ENCODE assay signal across 16 cellular contexts in genomic region chr13:50119593-50119992, GRCh38.
A peak's percentile ranks its signal among the peaks of the same experiment; 100 is the strongest.
DNase-seq lines count a peak whose midpoint lies in the region; ATAC-seq and TF ChIP-seq lines count a peak whose summit lies in the region.
"Had no signal": no experiment of that assay in that cellular context is flagged by ENCODE, and none has a peak within 500 bp of the region (broad histone marks: within the 10 kb centered on the region; RNA-seq: fewer than 3 reads in every experiment).

No MANE protein-coding gene starts in this region.

- H3K4me1 ChIP-seq in CD4-positive, CD25-positive, alpha-beta regulatory T cell (ENCODE audit: control insufficient read depth, insufficient read depth, low read length, poor library complexity, severe bottlenecking): peaks cover 43% of the 10 kb centered on the region
- peaks cover 41% of the 10 kb centered on the region for H3K4me1 ChIP-seq in Loucy (ENCODE audit: insufficient read depth, low read length, poor library complexity, severe bottlenecking)

- H3K9me2 ChIP-seq in Loucy (replicated peaks; ENCODE audit: low read depth, low read length): no peaks in the 10 kb centered on the region

- peak in 1 of 3 donors; percentile 13 for DNase-seq in CD4-positive, CD25-positive, alpha-beta regulatory T cell
- DNase-seq in SIG-M5 treated with dmso at 0.1 percent for 504 hours (lab: John Stamatoyannopoulos, UW; ENCODE audit: unreplicated experiment): peak; percentile 34
- no peak for DNase-seq in endothelial cell (ENCODE audit: low spot score)
- DNase-seq in activated CD8-positive, alpha-beta T cell treated with anti-CD3 and anti-CD28 coated beads for 36 hours: no peak
- no peak for DNase-seq in T-cell
- DNase-seq in mesothelial cell of epicardium (ENCODE audit: low spot score in 2 of 2, unreplicated experiment in 2 of 2): no peak
- DNase-seq: activated gamma-delta T cell treated with Interleukin-2 at 50 U/mL for 16 hours; DND-41; left colon; NCI-H345; PC-3; stimulated activated CD4-positive, alpha-beta T cell treated with anti-CD3 and anti-CD28 coated beads, Interleukin-2, amount 100 ng/mL, for 48 hours; SW 1271 had no signal

- POLR2A ChIA-PET in activated CD8-positive, alpha-beta T cell treated with anti-CD3 and anti-CD28 coated beads for 36 hours (lab: Charles Lee): interaction anchor here (1.4 kb wide), 1 partner anchor 38 kb away, joined by 3 read pairs; no protein-coding TSS in a partner anchor
- POLR2A ChIA-PET in T-cell (lab: Charles Lee): interaction anchor here (0.5 to 1.5 kb wide), 4 partner anchors 13 to 334 kb away, joined by 3 to 11 read pairs (median 6); no protein-coding TSS in a partner anchor

- no peak overlapping the region for H3K9ac ChIP-seq in Loucy (ENCODE audit: low read depth, low read length, poor library complexity, severe bottlenecking)

- peaks cover 24% of the 10 kb centered on the region for H4K20me1 ChIP-seq in Loucy (ENCODE audit: insufficient read depth, low read length, poor library complexity, severe bottlenecking)

- H2AFZ ChIP-seq in Loucy (ENCODE audit: low read length): no peak overlapping the region

- no peaks in the 10 kb centered on the region for H3K9me3 Mint-ChIP-seq in CD4-positive, CD25-positive, alpha-beta regulatory T cell
- no peaks in the 10 kb centered on the region for H3K9me3 Mint-ChIP-seq in dendritic cell treated with granulocyte-macrophage colony-stimulating factor and Interleukin-4, amounts not matched to agents 40 ng/mL and 50 ng/mL, for 4 days
- no peaks in the 10 kb centered on the region for H3K9me3 Mint-ChIP-seq in endothelial cell (ENCODE audit: unreplicated experiment)
- H3K9me3 Mint-ChIP-seq in activated CD8-positive, alpha-beta T cell treated with anti-CD3 and anti-CD28 coated beads for 36 hours: no peaks in the 10 kb centered on the region
- H3K9me3 Mint-ChIP-seq in T-cell: no peaks in the 10 kb centered on the region
- no peaks in the 10 kb centered on the region for H3K9me3 Mint-ChIP-seq in mesothelial cell of epicardium

- H3K4me2 ChIP-seq in Loucy (ENCODE audit: low read depth, low read length, poor library complexity, severe bottlenecking): peak overlapping the region; percentile 8

- H3K27ac Mint-ChIP-seq in CD4-positive, CD25-positive, alpha-beta regulatory T cell: peak overlapping the region in 1 of 3 donors; percentile 45
- H3K27ac Mint-ChIP-seq in dendritic cell treated with granulocyte-macrophage colony-stimulating factor and Interleukin-4, amounts not matched to agents 40 ng/mL and 50 ng/mL, for 4 days: peak overlapping the region; percentile 30
- H3K27ac Mint-ChIP-seq in endothelial cell (ENCODE audit: unreplicated experiment) (no peak overlapping the region), T-cell (no peak overlapping the region), mesothelial cell of epicardium (no peak overlapping the region)
- H3K27ac Mint-ChIP-seq in activated CD8-positive, alpha-beta T cell treated with anti-CD3 and anti-CD28 coated beads for 36 hours: no peak overlapping the region

- no peaks in the 10 kb centered on the region for H3K27me3 ChIP-seq in CD4-positive, CD25-positive, alpha-beta regulatory T cell (ENCODE audit: control insufficient read depth, insufficient read depth, low read length)
- H3K27me3 ChIP-seq in Loucy (ENCODE audit: insufficient read depth, low read length, poor library complexity, severe bottlenecking): no peaks in the 10 kb centered on the region
- H3K27me3 ChIP-seq: ascending aorta had no signal

- CTCF ChIA-PET in activated CD8-positive, alpha-beta T cell treated with anti-CD3 and anti-CD28 coated beads for 36 hours (lab: Charles Lee): no interaction called here
- CTCF ChIA-PET in T-cell (lab: Charles Lee): interaction anchor here in 1 of 2 donors (1.0 to 1.4 kb wide), 3 partner anchors 34 to 145 kb away, joined by 3 to 5 read pairs (median 3); partner anchors contain the start of gene TRIM13

- intact Hi-C loops in dendritic cell treated with granulocyte-macrophage colony-stimulating factor and Interleukin-4, amounts not matched to agents 40 ng/mL and 50 ng/mL, for 4 days (cut with micrococcal nuclease): no loop called here
- intact Hi-C loops in activated CD8-positive, alpha-beta T cell treated with anti-CD3 and anti-CD28 coated beads for 36 hours (cut with micrococcal nuclease): no loop called here

- no peaks in the 10 kb centered on the region for H3K36me3 Mint-ChIP-seq in CD4-positive, CD25-positive, alpha-beta regulatory T cell
- H3K36me3 Mint-ChIP-seq in dendritic cell treated with granulocyte-macrophage colony-stimulating factor and Interleukin-4, amounts not matched to agents 40 ng/mL and 50 ng/mL, for 4 days (ENCODE audit: low read depth): peaks cover 20% of the 10 kb centered on the region
- H3K36me3 Mint-ChIP-seq in endothelial cell (ENCODE audit: low read depth, unreplicated experiment) (no peaks in the 10 kb centered on the region), T-cell (peaks cover 5% of the 10 kb centered on the region), mesothelial cell of epicardium (no peaks in the 10 kb centered on the region)
- H3K36me3 Mint-ChIP-seq in activated CD8-positive, alpha-beta T cell treated with anti-CD3 and anti-CD28 coated beads for 36 hours (ENCODE audit: low read depth): peaks cover 2% of the 10 kb centered on the region

- H3F3A ChIP-seq in Loucy (ENCODE audit: low read depth): no peaks in the 10 kb centered on the region

- peak overlapping the region; percentile 11 for H3K4me3 ChIP-seq in CD4-positive, CD25-positive, alpha-beta regulatory T cell (ENCODE audit: low read depth, low read length)
- no peak overlapping the region for H3K4me3 ChIP-seq in Loucy (ENCODE audit: low read length, poor library complexity, severe bottlenecking)
- H3K4me3 ChIP-seq: ascending aorta had no signal

- no peak for ATAC-seq in CD4-positive, CD25-positive, alpha-beta regulatory T cell (ENCODE audit: low read depth in 2 of 2)
- no peak for ATAC-seq in activated CD8-positive, alpha-beta T cell treated with anti-CD3 and anti-CD28 coated beads for 36 hours
- no peak for ATAC-seq in T-cell (replicated peaks in 1 of 4)
- ATAC-seq: left colon, PC-3 had no signal

- no peaks in the 10 kb centered on the region for H3K27me3 Mint-ChIP-seq in CD4-positive, CD25-positive, alpha-beta regulatory T cell
- no peaks in the 10 kb centered on the region for H3K27me3 Mint-ChIP-seq in dendritic cell treated with granulocyte-macrophage colony-stimulating factor and Interleukin-4, amounts not matched to agents 40 ng/mL and 50 ng/mL, for 4 days
- H3K27me3 Mint-ChIP-seq in endothelial cell (ENCODE audit: unreplicated experiment): peaks cover 9% of the 10 kb centered on the region
- H3K27me3 Mint-ChIP-seq in activated CD8-positive, alpha-beta T cell treated with anti-CD3 and anti-CD28 coated beads for 36 hours: no peaks in the 10 kb centered on the region
- no peaks in the 10 kb centered on the region for H3K27me3 Mint-ChIP-seq in T-cell
- peaks cover 31% of the 10 kb centered on the region for H3K27me3 Mint-ChIP-seq in mesothelial cell of epicardium (ENCODE audit: low read depth)

- peaks cover 89% of the 10 kb centered on the region for H3K79me2 ChIP-seq in Loucy (ENCODE audit: insufficient read depth, low read length)

- no peaks in the 10 kb centered on the region for H3K9me3 ChIP-seq in CD4-positive, CD25-positive, alpha-beta regulatory T cell (ENCODE audit: control insufficient read depth in 2 of 2, low read length in 2 of 2)
- H3K9me3 ChIP-seq in Loucy (ENCODE audit: insufficient read depth, low read depth, low read length): no peaks in the 10 kb centered on the region
- H3K9me3 ChIP-seq: ascending aorta had no signal

- H3K4me1 Mint-ChIP-seq in CD4-positive, CD25-positive, alpha-beta regulatory T cell: peaks cover 33 to 51% (median 34%) of the 10 kb centered on the region in 4 donors
- peaks cover 40% of the 10 kb centered on the region for H3K4me1 Mint-ChIP-seq in dendritic cell treated with granulocyte-macrophage colony-stimulating factor and Interleukin-4, amounts not matched to agents 40 ng/mL and 50 ng/mL, for 4 days (ENCODE audit: low read depth)
- H3K4me1 Mint-ChIP-seq in endothelial cell (ENCODE audit: unreplicated experiment) (peaks cover 27% of the 10 kb centered on the region), T-cell (peaks cover 25 to 46% (median 37%) of the 10 kb centered on the region in 3 donors), mesothelial cell of epicardium (peaks cover 12% of the 10 kb centered on the region)
- H3K4me1 Mint-ChIP-seq in activated CD8-positive, alpha-beta T cell treated with anti-CD3 and anti-CD28 coated beads for 36 hours (ENCODE audit: low read depth): peaks cover 28% of the 10 kb centered on the region

- H3K27ac ChIP-seq in CD4-positive, CD25-positive, alpha-beta regulatory T cell (ENCODE audit: insufficient read depth, low read length, poor library complexity, severe bottlenecking): no peak overlapping the region
- H3K27ac ChIP-seq: ascending aorta had no signal

- peaks cover 8% of the 10 kb centered on the region for H3K36me3 ChIP-seq in CD4-positive, CD25-positive, alpha-beta regulatory T cell (ENCODE audit: control insufficient read depth, insufficient read depth, low read length)
- no peaks in the 10 kb centered on the region for H3K36me3 ChIP-seq in Loucy (ENCODE audit: insufficient read depth, low read length)
- H3K36me3 ChIP-seq: ascending aorta had no signal

- peak overlapping the region in 2 of 4 donors; percentile 2 to 19 for H3K4me3 Mint-ChIP-seq in CD4-positive, CD25-positive, alpha-beta regulatory T cell
- H3K4me3 Mint-ChIP-seq in dendritic cell treated with granulocyte-macrophage colony-stimulating factor and Interleukin-4, amounts not matched to agents 40 ng/mL and 50 ng/mL, for 4 days: no peak overlapping the region
- H3K4me3 Mint-ChIP-seq in endothelial cell (ENCODE audit: unreplicated experiment) (no peak overlapping the region), T-cell (no peak overlapping the region), mesothelial cell of epicardium (no peak overlapping the region)
- H3K4me3 Mint-ChIP-seq in activated CD8-positive, alpha-beta T cell treated with anti-CD3 and anti-CD28 coated beads for 36 hours: no peak overlapping the region

- TF ChIP-seq CTCF in Loucy (conservative IDR thresholded peaks at IDR 0.05; ENCODE audit: low read length) (no peak), endothelial cell (IDR thresholded peaks at IDR 0.05; ENCODE audit: unreplicated experiment) (no peak), mesothelial cell of epicardium (IDR thresholded peaks at IDR 0.05; ENCODE audit: unreplicated experiment) (no peak)
- TF ChIP-seq CTCF in activated CD8-positive, alpha-beta T cell treated with anti-CD3 and anti-CD28 coated beads for 36 hours (IDR thresholded peaks at IDR 0.05): no peak
